Comparison of ENCODE assay signal across 15 cellular contexts in the genomic region with DNA sequence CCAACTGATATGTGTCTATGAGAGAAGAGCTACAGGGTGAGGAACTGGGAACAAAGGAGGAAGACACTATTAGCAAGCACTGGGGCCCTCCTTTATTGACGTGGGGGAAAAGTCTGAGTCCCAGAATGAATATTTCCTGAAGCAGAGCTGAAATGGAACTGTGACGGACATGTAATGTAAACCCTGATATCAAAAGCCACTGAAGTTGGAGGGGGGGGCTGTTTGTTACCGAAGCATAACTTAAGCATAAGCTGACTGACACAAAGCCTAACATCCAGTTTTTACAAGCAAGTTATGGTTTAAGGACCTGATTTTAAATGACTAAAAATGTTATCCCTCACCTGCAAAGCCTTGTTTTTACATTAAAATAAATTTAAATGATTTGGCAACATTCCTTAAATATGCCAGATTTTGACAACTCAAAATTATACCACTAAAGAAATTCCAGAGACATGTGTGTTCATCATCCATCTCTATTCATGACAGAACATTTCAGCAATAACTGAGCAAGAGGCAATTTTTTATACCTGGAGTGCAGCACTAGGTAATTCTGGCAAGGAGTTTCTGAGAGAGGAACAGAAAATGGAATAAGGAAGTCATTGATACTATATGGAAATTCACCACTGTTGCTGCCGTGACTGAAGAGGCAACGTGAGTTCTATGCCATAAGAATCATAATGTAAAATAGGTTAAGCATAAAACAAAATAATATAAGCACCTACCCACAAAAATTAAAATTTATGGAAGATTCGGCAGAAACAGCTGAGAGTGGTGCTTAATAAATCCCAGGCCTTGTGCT.
"Had no signal": no experiment of that assay in that cellular context is flagged by ENCODE, and none has a peak within 500 bp of the region (broad histone marks: within the 10 kb centered on the region; RNA-seq: fewer than 3 reads in every experiment).

No MANE protein-coding gene starts in this region.

- H3K9me3 Mint-ChIP-seq: neural progenitor cell had no signal

- H3K27me3 Mint-ChIP-seq: activated naive CD8-positive, alpha-beta T cell treated with anti-CD3 and anti-CD28 coated beads for 36 hours had no signal

- H3K4me3 Mint-ChIP-seq: activated naive CD8-positive, alpha-beta T cell treated with anti-CD3 and anti-CD28 coated beads for 36 hours; neural progenitor cell had no signal

- H3K36me3 Mint-ChIP-seq: activated naive CD8-positive, alpha-beta T cell treated with anti-CD3 and anti-CD28 coated beads for 36 hours had no signal

- H3K27ac Mint-ChIP-seq: activated naive CD8-positive, alpha-beta T cell treated with anti-CD3 and anti-CD28 coated beads for 36 hours; neural progenitor cell had no signal

- DNase-seq: activated CD4-positive, alpha-beta T cell treated with anti-CD3 and anti-CD28 coated beads, Interleukin-2, amount 50 U/mL, for 1 hour; activated CD8-positive, alpha-beta memory T cell treated with anti-CD3 and anti-CD28 coated beads for 24 hours; activated gamma-delta T cell treated with Interleukin-2 at 50 U/mL for 16 hours; activated naive CD8-positive, alpha-beta T cell treated with anti-CD3 and anti-CD28 coated beads for 36 hours; amygdala; body of pancreas; effector CD4-positive, alpha-beta T cell; esophagus squamous epithelium; hypothalamus; left ventricle myocardium inferior; mesendoderm; ovary; sigmoid colon; spleen had no signal

- ATAC-seq: body of pancreas had no signal

- H3K4me1 Mint-ChIP-seq: activated naive CD8-positive, alpha-beta T cell treated with anti-CD3 and anti-CD28 coated beads for 36 hours had no signal
